8 cellular contexts compared by ENCODE assay signal in the genomic region with DNA sequence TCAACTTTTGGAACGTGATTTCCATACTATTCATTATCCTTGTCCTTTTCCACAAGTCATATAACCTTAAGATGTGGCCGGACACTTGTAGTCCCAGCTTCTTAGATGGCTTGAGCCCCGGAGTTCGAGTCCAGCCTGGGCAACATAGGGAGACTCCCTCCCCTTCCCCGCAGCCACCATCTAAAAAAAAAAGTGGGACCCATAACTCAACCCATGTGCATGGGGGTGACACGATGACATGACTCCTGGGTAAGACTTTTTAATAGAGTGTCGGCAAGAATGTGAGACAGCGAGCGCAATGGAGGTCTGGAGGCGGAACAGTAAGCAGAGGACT.
DNase-seq lines count a peak whose midpoint lies in the region; ATAC-seq and TF ChIP-seq lines count a peak whose summit lies in the region.

No MANE protein-coding gene starts in this region.

- H3K27me3 Mint-ChIP-seq in activated naive CD8-positive, alpha-beta T cell treated with anti-CD3 and anti-CD28 coated beads, Interleukin-2, amount 50 U/mL, for 24 hours: no peaks in the 10 kb centered on the region
- H3K27me3 Mint-ChIP-seq in stimulated activated naive B cell treated with anti-CD40 and anti-IgM and Interleukin-4, amounts not matched to agents 10 μg/mL and 1 μg/mL and 100 μg/mL, for 72 hours: no peaks in the 10 kb centered on the region

- peak overlapping the region; percentile 78 for H3K27ac ChIP-seq in iPS-18a (ENCODE audit: low read length)

- H3K9ac ChIP-seq in iPS-18a (ENCODE audit: low read length): peak overlapping the region; percentile 89

- no peaks in the 10 kb centered on the region for H3K27me3 ChIP-seq in iPS-18a (ENCODE audit: control insufficient read depth, insufficient read depth, low read length)

- peak overlapping the region; percentile 72 for H3K4me3 ChIP-seq in AG04449 (ENCODE audit: low read depth, low read length)
- H3K4me3 ChIP-seq in iPS-18a (ENCODE audit: low read length): peak overlapping the region; percentile 95

- peaks cover 24% of the 10 kb centered on the region for H3K4me1 Mint-ChIP-seq in activated naive CD8-positive, alpha-beta T cell treated with anti-CD3 and anti-CD28 coated beads, Interleukin-2, amount 50 U/mL, for 24 hours
- peaks cover 6 to 19% of the 10 kb centered on the region in 2 donors for H3K4me1 Mint-ChIP-seq in stimulated activated naive B cell treated with anti-CD40 and anti-IgM and Interleukin-4, amounts not matched to agents 10 μg/mL and 1 μg/mL and 100 μg/mL, for 72 hours

- no peak for TF ChIP-seq CTCF in AG04449 (IDR thresholded peaks at IDR 0.05; ENCODE audit: insufficient read depth, low read length, missing control alignments)

- ATAC-seq in HG02938 (IDR thresholded peaks at IDR 0.05; ENCODE audit: unreplicated experiment) (peak; percentile 39), HG03439 (IDR thresholded peaks at IDR 0.05; ENCODE audit: unreplicated experiment) (no peak), GM21825 (IDR thresholded peaks at IDR 0.05; ENCODE audit: unreplicated experiment) (no peak)
- ATAC-seq in activated naive CD8-positive, alpha-beta T cell treated with anti-CD3 and anti-CD28 coated beads, Interleukin-2, amount 50 U/mL, for 24 hours: no peak
- ATAC-seq in stimulated activated naive B cell treated with anti-CD40 and anti-IgM and Interleukin-4, amounts not matched to agents 10 μg/mL and 1 μg/mL and 100 μg/mL, for 72 hours (replicated peaks): no peak

- DNase-seq in AG04449 (ENCODE audit: low read depth, low spot score) (no peak), GF-D8 (lab: John Stamatoyannopoulos, UW) (no peak)
- no peak for DNase-seq in activated naive CD8-positive, alpha-beta T cell treated with anti-CD3 and anti-CD28 coated beads, Interleukin-2, amount 50 U/mL, for 24 hours
- DNase-seq in stimulated activated naive B cell treated with anti-CD40 and anti-IgM and Interleukin-4, amounts not matched to agents 10 μg/mL and 1 μg/mL and 100 μg/mL, for 72 hours: no peak

- H3K4me1 ChIP-seq in iPS-18a (ENCODE audit: control insufficient read depth, low read depth, low read length): no peaks in the 10 kb centered on the region

- no peaks in the 10 kb centered on the region for H3K9me3 Mint-ChIP-seq in activated naive CD8-positive, alpha-beta T cell treated with anti-CD3 and anti-CD28 coated beads, Interleukin-2, amount 50 U/mL, for 24 hours
- H3K9me3 Mint-ChIP-seq in stimulated activated naive B cell treated with anti-CD40 and anti-IgM and Interleukin-4, amounts not matched to agents 10 μg/mL and 1 μg/mL and 100 μg/mL, for 72 hours: no peaks in the 10 kb centered on the region

- CTCF ChIA-PET in AG04449 (lab: Yijun Ruan, JAX): interaction anchor here (0.7 to 2.8 kb wide), 6 partner anchors 9 to 1560 kb away, joined by 3 to 19 read pairs (median 3); no protein-coding TSS in a partner anchor

- H3K36me3 Mint-ChIP-seq in activated naive CD8-positive, alpha-beta T cell treated with anti-CD3 and anti-CD28 coated beads, Interleukin-2, amount 50 U/mL, for 24 hours (ENCODE audit: low read depth): peaks cover 9% of the 10 kb centered on the region
- H3K36me3 Mint-ChIP-seq in stimulated activated naive B cell treated with anti-CD40 and anti-IgM and Interleukin-4, amounts not matched to agents 10 μg/mL and 1 μg/mL and 100 μg/mL, for 72 hours: peaks cover 12 to 20% of the 10 kb centered on the region in 2 donors

- POLR2A ChIA-PET in AG04449 (lab: Yijun Ruan, JAX): interaction anchor here (0.9 to 1.2 kb wide), 2 partner anchors 9 to 179 kb away, joined by 3 to 4 read pairs; no protein-coding TSS in a partner anchor

- peak overlapping the region; percentile 98 for H3K27ac Mint-ChIP-seq in activated naive CD8-positive, alpha-beta T cell treated with anti-CD3 and anti-CD28 coated beads, Interleukin-2, amount 50 U/mL, for 24 hours
- H3K27ac Mint-ChIP-seq in stimulated activated naive B cell treated with anti-CD40 and anti-IgM and Interleukin-4, amounts not matched to agents 10 μg/mL and 1 μg/mL and 100 μg/mL, for 72 hours: peak overlapping the region; percentile 97

- H3K9me3 ChIP-seq in iPS-18a (ENCODE audit: control insufficient read depth, low read depth, low read length): no peaks in the 10 kb centered on the region

- H3K36me3 ChIP-seq in iPS-18a (ENCODE audit: control insufficient read depth, low read depth, low read length): peaks cover 26% of the 10 kb centered on the region

- peak overlapping the region; percentile 94 for H3K4me3 Mint-ChIP-seq in activated naive CD8-positive, alpha-beta T cell treated with anti-CD3 and anti-CD28 coated beads, Interleukin-2, amount 50 U/mL, for 24 hours
- peak overlapping the region; percentile 97 to 98 for H3K4me3 Mint-ChIP-seq in stimulated activated naive B cell treated with anti-CD40 and anti-IgM and Interleukin-4, amounts not matched to agents 10 μg/mL and 1 μg/mL and 100 μg/mL, for 72 hours
